In the genomic region with DNA sequence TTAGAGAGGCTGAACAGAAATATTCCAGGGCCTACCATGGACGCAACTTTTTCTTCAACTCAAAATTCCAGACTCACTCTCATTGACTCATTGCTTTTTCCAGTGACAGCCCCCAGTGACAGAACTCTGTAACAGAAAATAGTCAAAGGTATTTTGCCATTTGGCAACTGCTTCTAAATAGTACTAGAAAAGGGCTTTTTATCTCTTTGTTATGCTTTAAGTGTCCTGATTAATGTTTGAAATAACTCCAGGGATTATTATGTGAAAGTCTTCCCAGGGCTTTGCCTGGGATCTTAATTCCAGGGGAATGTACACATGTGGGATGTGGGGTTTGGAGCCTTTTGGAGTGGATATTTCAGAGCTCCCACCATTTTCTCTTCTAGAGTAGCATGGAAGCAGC, we compare ENCODE assay signal across 17 cellular contexts.
DNase-seq lines count a peak whose midpoint lies in the region; ATAC-seq, FAIRE-seq and TF ChIP-seq lines count a peak whose summit lies in the region.
"Had no signal": no experiment of that assay in that cellular context is flagged by ENCODE, and none has a peak within 500 bp of the region (broad histone marks: within the 10 kb centered on the region; RNA-seq: fewer than 3 reads in every experiment).

No MANE protein-coding gene starts in this region.

- H3K9me3 ChIP-seq in BLaER1 treated with 17β-estradiol and CSF1 and Interleukin-3, amounts not matched to agents 10 nM and 100 nM (replicated peaks in 1 of 11): peaks cover 0 to 4% (median 0%) of the 10 kb centered on the region in 11 experiments; a peak in 1 of 22 replicates
- no peaks in the 10 kb centered on the region for H3K9me3 ChIP-seq in upper lobe of left lung

- H3K36me3 ChIP-seq in BLaER1 treated with 17β-estradiol and CSF1 and Interleukin-3, amounts not matched to agents 10 nM and 100 nM: no peaks in the 10 kb centered on the region
- H3K36me3 ChIP-seq in upper lobe of left lung: no peaks in the 10 kb centered on the region

- no peaks in the 10 kb centered on the region for H3K9me3 Mint-ChIP-seq in T-helper 2 cell treated with Interferon-gamma antibody and Interleukin-4, amounts not matched to agents 5 μg/mL and 100 μg/mL, for 36 hours

- no peaks in the 10 kb centered on the region for H3K36me3 Mint-ChIP-seq in T-helper 2 cell treated with Interferon-gamma antibody and Interleukin-4, amounts not matched to agents 5 μg/mL and 100 μg/mL, for 36 hours (ENCODE audit: low read depth)
- H3K36me3 Mint-ChIP-seq: CD4-positive, alpha-beta memory T cell had no signal

- peaks cover 3% of the 10 kb centered on the region for H3K4me1 Mint-ChIP-seq in T-helper 2 cell treated with Interferon-gamma antibody and Interleukin-4, amounts not matched to agents 5 μg/mL and 100 μg/mL, for 36 hours (ENCODE audit: low read depth)

- no peak for TF ChIP-seq CTCF in retinal pigment epithelial cell (conservative IDR thresholded peaks at IDR 0.05; ENCODE audit: low read depth, low read length)
- TF ChIP-seq CTCF in upper lobe of left lung (IDR thresholded peaks at IDR 0.05): no peak

- H3K4me2 ChIP-seq in BLaER1 treated with 17β-estradiol and CSF1 and Interleukin-3, amounts not matched to agents 10 nM and 100 nM: peak overlapping the region; percentile 49 to 84 (median 70)

- peak overlapping the region in 7 of 11 experiments; percentile 4 to 60 (median 37); a peak in 11 of 22 replicates for H3K9ac ChIP-seq in BLaER1 treated with 17β-estradiol and CSF1 and Interleukin-3, amounts not matched to agents 10 nM and 100 nM

- peak; percentile 53 for FAIRE-seq in endometrium (lab: Jason Lieb, UNC)
- FAIRE-seq: D721Med, GM18507 had no signal

- TF ChIP-seq EP300 in upper lobe of left lung (IDR thresholded peaks at IDR 0.05): no peak

- H4K20me1 ChIP-seq in BLaER1 treated with 17β-estradiol and CSF1 and Interleukin-3, amounts not matched to agents 10 nM and 100 nM: no peaks in the 10 kb centered on the region

- H3K27ac ChIP-seq in BLaER1 treated with 17β-estradiol and CSF1 and Interleukin-3, amounts not matched to agents 10 nM and 100 nM: peak overlapping the region in 9 of 11 experiments; percentile 47 to 77 (median 70); a peak in 18 of 22 replicates
- no peak overlapping the region for H3K27ac ChIP-seq in upper lobe of left lung
- H3K27ac ChIP-seq: RWPE1 had no signal

- no peak for ATAC-seq in HG03521 (IDR thresholded peaks at IDR 0.05; ENCODE audit: unreplicated experiment)
- ATAC-seq in upper lobe of left lung (ENCODE audit: low FRiP score in 2 of 2): no peak

- H3K4me3 Mint-ChIP-seq in T-helper 2 cell treated with Interferon-gamma antibody and Interleukin-4, amounts not matched to agents 5 μg/mL and 100 μg/mL, for 36 hours: no peak overlapping the region
- H3K4me3 Mint-ChIP-seq: CD4-positive, alpha-beta memory T cell had no signal

- peaks cover 20 to 54% (median 37%) of the 10 kb centered on the region in 10 experiments for H3K4me1 ChIP-seq in BLaER1 treated with 17β-estradiol and CSF1 and Interleukin-3, amounts not matched to agents 10 nM and 100 nM
- H3K4me1 ChIP-seq in upper lobe of left lung: no peaks in the 10 kb centered on the region

- no peak for TF ChIP-seq POLR2A in upper lobe of left lung (IDR thresholded peaks at IDR 0.05)

- no peaks in the 10 kb centered on the region for H3K27me3 ChIP-seq in BLaER1 treated with 17β-estradiol and CSF1 and Interleukin-3, amounts not matched to agents 10 nM and 100 nM
- no peaks in the 10 kb centered on the region for H3K27me3 ChIP-seq in upper lobe of left lung

- no peak overlapping the region for H3K4me3 ChIP-seq in BLaER1 treated with 17β-estradiol and CSF1 and Interleukin-3, amounts not matched to agents 10 nM and 100 nM
- H3K4me3 ChIP-seq in retinal pigment epithelial cell (ENCODE audit: low read length): no peak overlapping the region
- H3K4me3 ChIP-seq in upper lobe of left lung: no peak overlapping the region

- 73 to 88% methylated on average over 1 of the region's 1 CpG for WGBS in upper lobe of left lung, 2 donors

- no peak overlapping the region for H3K27ac Mint-ChIP-seq in T-helper 2 cell treated with Interferon-gamma antibody and Interleukin-4, amounts not matched to agents 5 μg/mL and 100 μg/mL, for 36 hours
- H3K27ac Mint-ChIP-seq: CD4-positive, alpha-beta memory T cell had no signal

- H3K27me3 Mint-ChIP-seq in T-helper 2 cell treated with Interferon-gamma antibody and Interleukin-4, amounts not matched to agents 5 μg/mL and 100 μg/mL, for 36 hours (ENCODE audit: low read depth): no peaks in the 10 kb centered on the region

- peak; percentile 18 for DNase-seq in NCI-H226
- DNase-seq in retinal pigment epithelial cell (ENCODE audit: low read depth): peak; percentile 46
- DNase-seq in AML-193 (lab: John Stamatoyannopoulos, UW): no peak
- DNase-seq in upper lobe of left lung: no peak
- DNase-seq in T-helper 2 cell treated with Interferon-gamma antibody and Interleukin-4, amounts not matched to agents 5 μg/mL and 100 μg/mL, for 36 hours (ENCODE audit: low spot score): no peak
- DNase-seq: CD4-positive, alpha-beta memory T cell; H7; Karpas-422; NCI-H1436; NCI-H2029 treated with DMSO at 0.1 percent for 48 hours; NCI-H526 had no signal

Comparison
In these comparisons a context has a peak if more than half of its experiments do, and no peak if none do; other contexts are left out.
1. H3K27ac ChIP-seq: peak in BLaER1 treated with 17β-estradiol and CSF1 and Interleukin-3, amounts not matched to agents 10 nM and 100 nM (9 of 11); none in upper lobe of left lung (0 of 4).
2. DNase-seq: peak in NCI-H226 (single experiment) and retinal pigment epithelial cell (single experiment); none in AML-193 (0 of 2), upper lobe of left lung (0 of 2) and T-helper 2 cell treated with Interferon-gamma antibody and Interleukin-4, amounts not matched to agents 5 μg/mL and 100 μg/mL, for 36 hours (single experiment).